15 cellular contexts compared by ENCODE assay signal in genomic region chr9:87290241-87290700, GRCh38.
DNase-seq lines count a peak whose midpoint lies in the region; ATAC-seq and TF ChIP-seq lines count a peak whose summit lies in the region.
"Had no signal": no experiment of that assay in that cellular context is flagged by ENCODE, and none has a peak within 500 bp of the region (broad histone marks: within the 10 kb centered on the region; RNA-seq: fewer than 3 reads in every experiment).

No MANE protein-coding gene starts in this region.

- H3K27ac ChIP-seq in RWPE1 (no peak overlapping the region), psoas muscle (no peak overlapping the region), esophagus squamous epithelium (no peak overlapping the region)
- H3K27ac ChIP-seq: colonic mucosa, SJSA1 had no signal

- no peaks in the 10 kb centered on the region for H3K36me3 ChIP-seq in psoas muscle (ENCODE audit: insufficient read depth in 1 of 2, low read depth in 1 of 2)
- H3K36me3 ChIP-seq in esophagus squamous epithelium = no peaks in the 10 kb centered on the region
- H3K36me3 ChIP-seq: colonic mucosa, SJSA1 had no signal

- POLR2A ChIA-PET in RWPE1 (lab: Yijun Ruan, JAX; ENCODE audit: low non-redundant PET) = no interaction called here

- WGBS in psoas muscle, 3 donors = 37 to 42% (median 41%) methylated on average over 2 of the region's 2 CpGs
- WGBS in esophagus squamous epithelium, 2 donors = 27 to 50% methylated on average over 2 of the region's 2 CpGs

- peak in 1 of 4 donors; percentile 56 for ATAC-seq in psoas muscle
- ATAC-seq in HG03354 (IDR thresholded peaks at IDR 0.05; ENCODE audit: poor library complexity, severe bottlenecking, unreplicated experiment) = no peak

- TF ChIP-seq POLR2A in esophagus squamous epithelium (IDR thresholded peaks at IDR 0.05) = no peak

- H3K27me3 ChIP-seq in psoas muscle (ENCODE audit: insufficient read depth in 3 of 3, low read length in 2 of 3) = no peaks in the 10 kb centered on the region
- no peaks in the 10 kb centered on the region for H3K27me3 ChIP-seq in esophagus squamous epithelium
- H3K27me3 ChIP-seq: colonic mucosa, SJSA1 had no signal

- H3K4me3 ChIP-seq in psoas muscle = no peak overlapping the region
- no peak overlapping the region for H3K4me3 ChIP-seq in esophagus squamous epithelium
- H3K4me3 ChIP-seq: colonic mucosa, SJSA1, skin epidermis had no signal

- H3K4me1 ChIP-seq in psoas muscle (no peaks in the 10 kb centered on the region), esophagus squamous epithelium (peaks cover 0 to 2% (median 0%) of the 10 kb centered on the region in 3 donors)
- H3K4me1 ChIP-seq: colonic mucosa had no signal

- DNase-seq in RWPE1 (ENCODE audit: low spot score) (peak; percentile 17), fibroblast of gingiva (ENCODE audit: low read depth) (peak; percentile 24), psoas muscle (no peak), AG08396 (ENCODE audit: low spot score) (no peak), esophagus squamous epithelium (lab: John Stamatoyannopoulos, UW) (no peak)
- no peak for DNase-seq in activated CD4-positive, alpha-beta T cell treated with anti-CD3 and anti-CD28 coated beads for 4 hours
- DNase-seq: activated CD4-positive, alpha-beta T cell treated with anti-CD3 and anti-CD28 coated beads, Interleukin-2, amount 50 U/mL, for 1 hour; activated gamma-delta T cell; colonic mucosa; DMS53; glutamatergic neuron had no signal

- no peaks in the 10 kb centered on the region for H3K9me3 ChIP-seq in psoas muscle
- no peaks in the 10 kb centered on the region for H3K9me3 ChIP-seq in esophagus squamous epithelium
- H3K9me3 ChIP-seq: colonic mucosa, SJSA1 had no signal

- intact Hi-C loops in psoas muscle (cut with DNase I) (no loop called here), esophagus squamous epithelium (cut with DNase I) (no loop called here)

- TF ChIP-seq CTCF in GM12872 (IDR thresholded peaks at IDR 0.05; ENCODE audit: insufficient read depth, low read depth, low read length) = peak; percentile 24; the same call in 1 of the 3 replicates
- TF ChIP-seq CTCF in RWPE1 (conservative IDR thresholded peaks at IDR 0.05; ENCODE audit: low read depth) = no peak
- TF ChIP-seq CTCF in psoas muscle (IDR thresholded peaks at IDR 0.05) = peak; percentile 9
- TF ChIP-seq CTCF in esophagus squamous epithelium (IDR thresholded peaks at IDR 0.05) = peak in 1 of 6 experiments; percentile 44

- CTCF ChIA-PET in RWPE1 (lab: Yijun Ruan, JAX) = interaction anchor here (0.6 to 1.2 kb wide), 3 partner anchors 9 to 332 kb away, joined by 3 to 4 read pairs (median 3); no protein-coding TSS in a partner anchor

Comparison
In these comparisons a context has a peak if more than half of its experiments do, and no peak if none do; other contexts are left out.
1. DNase-seq: peak in RWPE1 (single experiment) and fibroblast of gingiva (single experiment); none in psoas muscle (0 of 2), AG08396 (single experiment), esophagus squamous epithelium (single experiment) and activated CD4-positive, alpha-beta T cell treated with anti-CD3 and anti-CD28 coated beads for 4 hours (0 of 2).